1 cellular context compared by ENCODE assay signal in the genomic region with DNA sequence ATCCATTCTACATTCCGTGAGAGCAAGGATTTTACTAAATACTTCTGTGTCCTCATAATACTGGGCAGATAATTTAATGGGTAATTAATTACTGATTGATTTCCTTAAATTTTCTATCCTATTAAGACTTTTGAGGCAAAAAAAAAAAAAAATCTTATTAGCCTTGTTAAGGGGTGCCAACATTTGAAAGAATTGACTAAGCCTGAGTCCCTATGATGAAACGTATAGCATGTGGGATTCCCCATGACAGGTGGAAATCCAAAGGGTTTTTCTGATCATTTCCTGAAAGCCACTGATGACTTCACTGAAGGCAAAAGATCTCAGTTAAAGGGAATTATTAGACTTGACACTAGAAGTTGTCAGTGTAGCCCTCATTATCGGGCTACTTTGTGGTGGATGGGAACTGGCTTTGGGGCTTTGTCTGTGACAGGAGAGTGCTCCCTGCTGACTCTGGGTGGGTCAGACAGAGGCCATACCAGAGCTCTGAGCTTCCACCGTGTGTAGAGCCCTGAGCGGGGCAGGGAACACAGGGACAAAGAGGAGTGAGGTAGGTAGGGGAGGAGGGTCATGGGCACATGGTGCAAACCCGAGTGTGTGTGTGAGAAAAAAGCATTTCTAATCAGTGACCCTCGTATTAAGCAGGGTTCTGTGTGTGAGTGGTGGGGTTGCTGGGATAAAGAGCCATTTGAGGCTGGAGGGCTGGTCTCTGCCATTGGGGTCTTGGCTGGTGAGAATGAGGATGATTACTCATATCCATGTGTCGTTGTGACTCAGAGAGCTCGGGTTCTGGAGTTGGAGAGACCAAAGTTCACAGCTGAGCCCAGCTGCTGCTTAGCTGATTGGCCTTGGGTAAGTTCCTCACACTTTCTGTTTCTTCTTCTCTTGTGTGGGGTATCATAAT.
TF ChIP-seq lines count a peak whose summit lies in the region.

No MANE protein-coding gene starts in this region.

TF ChIP-seq in SK-N-SH, 30 proteins besides CTCF, POLR2A, EP300 and RAD21 (continued from another document):
- TF ChIP-seq, protein P1, sequence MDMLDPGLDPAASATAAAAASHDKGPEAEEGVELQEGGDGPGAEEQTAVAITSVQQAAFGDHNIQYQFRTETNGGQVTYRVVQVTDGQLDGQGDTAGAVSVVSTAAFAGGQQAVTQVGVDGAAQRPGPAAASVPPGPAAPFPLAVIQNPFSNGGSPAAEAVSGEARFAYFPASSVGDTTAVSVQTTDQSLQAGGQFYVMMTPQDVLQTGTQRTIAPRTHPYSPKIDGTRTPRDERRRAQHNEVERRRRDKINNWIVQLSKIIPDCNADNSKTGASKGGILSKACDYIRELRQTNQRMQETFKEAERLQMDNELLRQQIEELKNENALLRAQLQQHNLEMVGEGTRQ (IDR thresholded peaks at IDR 0.05; ENCODE audit: borderline replicate concordance, low read depth, low read length), result no peak
- TF ChIP-seq MEF2A (IDR thresholded peaks at IDR 0.05; ENCODE audit: borderline replicate concordance, low read depth) (no peak), GABPA (IDR thresholded peaks at IDR 0.05; ENCODE audit: low read depth) (no peak)
